ENCODE assay signal across 19 cellular contexts in the genomic region with DNA sequence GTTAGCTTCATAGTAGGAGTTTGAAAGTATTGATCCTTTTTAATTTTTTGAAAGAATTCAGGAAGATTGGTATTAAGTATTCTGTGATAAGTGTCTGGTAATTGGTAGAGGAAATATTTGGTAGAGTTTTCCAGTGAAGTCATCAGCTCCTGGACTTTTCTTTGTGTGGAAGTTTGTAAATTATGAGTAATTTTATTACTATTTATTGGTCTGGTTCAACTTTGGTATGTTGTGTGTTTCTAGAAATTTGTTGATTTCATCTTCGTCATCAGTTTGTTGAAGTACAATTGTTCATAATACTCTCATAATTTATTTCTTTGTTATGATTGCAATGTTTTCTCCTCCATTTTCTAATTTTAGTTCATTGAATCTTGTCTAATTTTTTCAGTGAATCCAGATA.
DNase-seq lines count a peak whose midpoint lies in the region; ATAC-seq, FAIRE-seq and TF ChIP-seq lines count a peak whose summit lies in the region.
"Had no signal": no experiment of that assay in that cellular context is flagged by ENCODE, and none has a peak within 500 bp of the region (broad histone marks: within the 10 kb centered on the region; RNA-seq: fewer than 3 reads in every experiment).

No MANE protein-coding gene starts in this region.

- H3K4me1 ChIP-seq in kidney (ENCODE audit: control insufficient read depth in 1 of 2, insufficient read depth in 1 of 2, low read depth in 1 of 2, low read length in 2 of 2) = no peaks in the 10 kb centered on the region
- H3K4me1 ChIP-seq: Caco-2 had no signal

- DNase-seq in EH (ENCODE audit: low read depth) = peak; percentile 4
- DNase-seq in HCEC 1CT = peak; percentile 2
- DNase-seq in kidney = no peak
- DNase-seq in NCI-H1417 (lab: John Stamatoyannopoulos, UW) = no peak
- no peak for DNase-seq in T-helper 2 cell
- DNase-seq: AML-193; Caco-2; CD4-positive, alpha-beta T cell; IMR-90 had no signal

- no peaks in the 10 kb centered on the region for H3K36me3 ChIP-seq in kidney (ENCODE audit: control insufficient read depth in 1 of 2, insufficient read depth in 2 of 2, low read length in 2 of 2)

- H3K4me3 ChIP-seq in kidney (ENCODE audit: low read length in 2 of 2) = no peak overlapping the region
- H3K4me3 ChIP-seq: GM23338, K562 had no signal

- TF ChIP-seq CTCF in kidney (IDR thresholded peaks at IDR 0.05; ENCODE audit: borderline replicate concordance, extremely low read depth, insufficient read depth) = no peak

- intact Hi-C loops in kidney (cut with DNase I) = no loop called here

- FAIRE-seq in endometrium (lab: Jason Lieb, UNC) (peak; percentile 74), kidney (lab: Jason Lieb, UNC) (peak; percentile 37)
- FAIRE-seq: D721Med, GM12891, H54, HTR-8/SVneo, K562 had no signal

- ATAC-seq in HG03342 (IDR thresholded peaks at IDR 0.05; ENCODE audit: unreplicated experiment) = no peak
- ATAC-seq: GM23338, HCT116, K562 had no signal

- H3K9me3 ChIP-seq in kidney (ENCODE audit: control insufficient read depth in 1 of 2, low read length in 2 of 2) = no peaks in the 10 kb centered on the region
- H3K9me3 ChIP-seq: Caco-2 had no signal

- H3K27ac ChIP-seq in kidney (ENCODE audit: low read depth in 2 of 2, low read length in 2 of 2) = no peak overlapping the region
- H3K27ac ChIP-seq: C4-2B had no signal

- H3K9ac ChIP-seq in kidney (ENCODE audit: low read length in 2 of 2) = no peak overlapping the region

Comparison
In these comparisons a context has a peak if more than half of its experiments do, and no peak if none do; other contexts are left out.
1. DNase-seq: peak in EH (single experiment) and HCEC 1CT (single experiment); none in kidney (single experiment), NCI-H1417 (0 of 3) and T-helper 2 cell (0 of 5).